Comparison of ENCODE assay signal across 1 cellular context in genomic region chr1:41020109-41020576, GRCh38.
TF ChIP-seq lines count a peak whose summit lies in the region.

No MANE protein-coding gene starts in this region.

TF ChIP-seq in K562, 482 proteins besides CTCF, POLR2A, EP300 and RAD21:
- TF ChIP-seq ZNF655 (CRISPR knock-in tag; IDR thresholded peaks at IDR 0.05): no peak
- TF ChIP-seq CLOCK (CRISPR knock-in tag; IDR thresholded peaks at IDR 0.05; ENCODE audit: borderline replicate concordance): no peak
- TF ChIP-seq POLR2B (IDR thresholded peaks at IDR 0.05; ENCODE audit: low read depth, partially characterized antibody): peak; percentile 11
- TF ChIP-seq MCM7 (IDR thresholded peaks at IDR 0.05): no peak
- TF ChIP-seq BMI1 (IDR thresholded peaks at IDR 0.05; ENCODE audit: low read length): no peak
- no peak for TF ChIP-seq ZFX (CRISPR knock-in tag; IDR thresholded peaks at IDR 0.05)
- TF ChIP-seq POLR2G (IDR thresholded peaks at IDR 0.05; ENCODE audit: low read depth, low read length): peak; percentile 74
- TF ChIP-seq HNRNPLL (IDR thresholded peaks at IDR 0.05; ENCODE audit: low read depth, low read length, poor library complexity, severe bottlenecking): no peak
- no peak for TF ChIP-seq NCOA2 (IDR thresholded peaks at IDR 0.05; ENCODE audit: partially characterized antibody in 2 of 2)
- TF ChIP-seq EZH2 (IDR thresholded peaks at IDR 0.05; ENCODE audit: borderline replicate concordance, low read depth, low read length): no peak
- TF ChIP-seq ZBTB17 (CRISPR knock-in tag; IDR thresholded peaks at IDR 0.05): no peak
- no peak for TF ChIP-seq ZNF324 (CRISPR knock-in tag; IDR thresholded peaks at IDR 0.05)
- peak; percentile 66 for TF ChIP-seq RBM22 (IDR thresholded peaks at IDR 0.05; ENCODE audit: low read depth, low read length, poor library complexity, severe bottlenecking)
- no peak for TF ChIP-seq RFX5 (IDR thresholded peaks at IDR 0.05; ENCODE audit: low read depth, low read length)
- no peak for TF ChIP-seq OTX1 (CRISPR knock-in tag; IDR thresholded peaks at IDR 0.05)
- no peak for TF ChIP-seq ILK (tag; IDR thresholded peaks at IDR 0.05; ENCODE audit: borderline replicate concordance, low read depth)
- no peak for TF ChIP-seq NR2F6 (CRISPR knock-in tag; IDR thresholded peaks at IDR 0.05)
TF ChIP-seq in K562: peak in this region for 3.
